Comparison of ENCODE assay signal across 18 cellular contexts in genomic region chr3:150806436-150806835, GRCh38.
"Had no signal": no experiment of that assay in that cellular context is flagged by ENCODE, and none has a peak within 500 bp of the region (broad histone marks: within the 10 kb centered on the region; RNA-seq: fewer than 3 reads in every experiment).

No MANE protein-coding gene starts in this region.

- H3K4me3 Mint-ChIP-seq: activated naive CD4-positive, alpha-beta T cell treated with anti-CD3 and anti-CD28 coated beads for 36 hours; activated naive CD8-positive, alpha-beta T cell treated with anti-CD3 and anti-CD28 coated beads, Interleukin-2, amount 50 U/mL, for 24 hours; dendritic cell treated with granulocyte-macrophage colony-stimulating factor and Interleukin-4, amounts not matched to agents 40 ng/mL and 50 ng/mL, for 4 days; memory B cell; naive thymus-derived CD8-positive, alpha-beta T cell; stimulated activated effector memory CD8-positive, alpha-beta T cell treated with anti-CD3 and anti-CD28 coated beads, Interleukin-12 subunit alpha, Interleukin-12 subunit beta, amount 100 ng/mL, for 72 hours had no signal

- H3K4me3 ChIP-seq: breast epithelium, gastrocnemius medialis, heart left ventricle, thoracic aorta had no signal

- H3K27ac Mint-ChIP-seq: activated naive CD4-positive, alpha-beta T cell treated with anti-CD3 and anti-CD28 coated beads for 36 hours; activated naive CD8-positive, alpha-beta T cell treated with anti-CD3 and anti-CD28 coated beads, Interleukin-2, amount 50 U/mL, for 24 hours; dendritic cell treated with granulocyte-macrophage colony-stimulating factor and Interleukin-4, amounts not matched to agents 40 ng/mL and 50 ng/mL, for 4 days; memory B cell; naive thymus-derived CD8-positive, alpha-beta T cell; stimulated activated effector memory CD8-positive, alpha-beta T cell treated with anti-CD3 and anti-CD28 coated beads, Interleukin-12 subunit alpha, Interleukin-12 subunit beta, amount 100 ng/mL, for 72 hours had no signal

- H3K9me3 Mint-ChIP-seq: activated naive CD4-positive, alpha-beta T cell treated with anti-CD3 and anti-CD28 coated beads for 36 hours; activated naive CD8-positive, alpha-beta T cell treated with anti-CD3 and anti-CD28 coated beads, Interleukin-2, amount 50 U/mL, for 24 hours; dendritic cell treated with granulocyte-macrophage colony-stimulating factor and Interleukin-4, amounts not matched to agents 40 ng/mL and 50 ng/mL, for 4 days; memory B cell; naive thymus-derived CD8-positive, alpha-beta T cell; stimulated activated effector memory CD8-positive, alpha-beta T cell treated with anti-CD3 and anti-CD28 coated beads, Interleukin-12 subunit alpha, Interleukin-12 subunit beta, amount 100 ng/mL, for 72 hours had no signal

- DNase-seq: activated CD4-positive, alpha-beta T cell treated with anti-CD3 and anti-CD28 coated beads, Interleukin-2, amount 50 U/mL, for 4 hours; activated naive CD4-positive, alpha-beta T cell treated with anti-CD3 and anti-CD28 coated beads for 36 hours; activated naive CD8-positive, alpha-beta T cell treated with anti-CD3 and anti-CD28 coated beads, Interleukin-2, amount 50 U/mL, for 24 hours; activated T-cell treated with anti-CD3 and anti-CD28 coated beads for 4 hours; aorta; cerebellar nuclear complex; gastrocnemius medialis; heart left ventricle; left ventricle myocardium superior; naive thymus-derived CD8-positive, alpha-beta T cell; nucleus accumbens; T-helper 9 cell had no signal

- H3K4me1 ChIP-seq: breast epithelium, gastrocnemius medialis, heart left ventricle had no signal

- H3K4me1 Mint-ChIP-seq: activated naive CD8-positive, alpha-beta T cell treated with anti-CD3 and anti-CD28 coated beads, Interleukin-2, amount 50 U/mL, for 24 hours; memory B cell; naive thymus-derived CD8-positive, alpha-beta T cell; stimulated activated effector memory CD8-positive, alpha-beta T cell treated with anti-CD3 and anti-CD28 coated beads, Interleukin-12 subunit alpha, Interleukin-12 subunit beta, amount 100 ng/mL, for 72 hours had no signal

- H3K36me3 ChIP-seq: gastrocnemius medialis, heart left ventricle, thoracic aorta had no signal

- H3K9me3 ChIP-seq: breast epithelium, gastrocnemius medialis, heart left ventricle, thoracic aorta had no signal

- H3K27me3 Mint-ChIP-seq: dendritic cell treated with granulocyte-macrophage colony-stimulating factor and Interleukin-4, amounts not matched to agents 40 ng/mL and 50 ng/mL, for 4 days; memory B cell had no signal

- ATAC-seq: activated CD4-positive, CD25-positive, alpha-beta regulatory T cell treated with anti-CD3 and anti-CD28 coated beads, Interleukin-2, amount 50 U/mL, for 24 hours; activated naive CD8-positive, alpha-beta T cell treated with anti-CD3 and anti-CD28 coated beads, Interleukin-2, amount 50 U/mL, for 24 hours; gastrocnemius medialis; heart left ventricle; left ventricle myocardium superior; naive thymus-derived CD8-positive, alpha-beta T cell; stimulated activated effector memory CD8-positive, alpha-beta T cell treated with anti-CD3 and anti-CD28 coated beads, Interleukin-12 subunit alpha, Interleukin-12 subunit beta, amount 100 ng/mL, for 72 hours had no signal

- H3K36me3 Mint-ChIP-seq: memory B cell; naive thymus-derived CD8-positive, alpha-beta T cell; stimulated activated effector memory CD8-positive, alpha-beta T cell treated with anti-CD3 and anti-CD28 coated beads, Interleukin-12 subunit alpha, Interleukin-12 subunit beta, amount 100 ng/mL, for 72 hours had no signal

- H3K27me3 ChIP-seq: breast epithelium, gastrocnemius medialis had no signal

- H3K27ac ChIP-seq: breast epithelium, gastrocnemius medialis, heart left ventricle, thoracic aorta had no signal
